Comparison of ENCODE assay signal across 19 cellular contexts in the genomic region with DNA sequence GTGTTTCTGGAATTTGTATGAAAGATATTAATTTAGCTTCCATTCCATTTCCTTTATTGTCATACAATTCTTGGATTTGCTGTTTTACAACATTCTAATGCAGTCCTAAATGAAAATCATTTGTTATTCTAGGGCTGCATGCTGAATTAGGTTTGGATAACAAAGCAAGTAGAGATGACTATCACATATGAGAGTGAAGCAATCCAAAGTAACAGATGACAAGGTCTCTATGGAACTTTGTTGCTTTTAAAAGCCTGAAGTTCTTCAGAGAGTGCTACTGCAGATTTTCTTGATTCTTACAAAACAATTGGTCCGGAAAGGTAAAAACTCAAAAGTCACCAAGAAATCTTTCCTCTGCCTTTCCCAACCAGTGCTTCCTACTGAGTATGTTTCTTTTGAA.
A peak's percentile ranks its signal among the peaks of the same experiment; 100 is the strongest.
DNase-seq lines count a peak whose midpoint lies in the region; ATAC-seq, FAIRE-seq and TF ChIP-seq lines count a peak whose summit lies in the region.
"Had no signal": no experiment of that assay in that cellular context is flagged by ENCODE, and none has a peak within 500 bp of the region (broad histone marks: within the 10 kb centered on the region; RNA-seq: fewer than 3 reads in every experiment).

No MANE protein-coding gene starts in this region.

- FAIRE-seq in GM18507 (lab: Jason Lieb, UNC) (peak; percentile 29), urothelium cell line (lab: Jason Lieb, UNC) (no peak)
- FAIRE-seq: H54 had no signal

- TF ChIP-seq CTCF in fibroblast of pulmonary artery (IDR thresholded peaks at IDR 0.05; ENCODE audit: low read length, missing control alignments) = no peak

- ATAC-seq in GM21717 (IDR thresholded peaks at IDR 0.05; ENCODE audit: unreplicated experiment) = no peak
- ATAC-seq in HG03159 (IDR thresholded peaks at IDR 0.05; ENCODE audit: unreplicated experiment) = no peak
- ATAC-seq: SK-N-SH treated with all-trans-retinoic acid at 6 μM for 48 hours had no signal

- DNase-seq in GM18507 (ENCODE audit: extremely low spot score, insufficient read length, low read depth) (no peak), amniotic epithelial cell (ENCODE audit: low read depth) (peak; percentile 8), fibroblast of pulmonary artery (ENCODE audit: low read depth) (peak; percentile 24), skeletal muscle cell (ENCODE audit: low read depth) (peak; percentile 15), urothelium cell line (ENCODE audit: low spot score) (no peak)
- DNase-seq in stimulated activated naive CD4-positive, alpha-beta T cell (lab: John Stamatoyannopoulos, UW) = no peak
- DNase-seq: BE2C; Calu3; CD4-positive, alpha-beta memory T cell; NCI-H1417 treated with DMSO at 0.1 percent for 48 hours; NCI-H2029 treated with DMSO at 0.1 percent for 48 hours; NCI-H2171 treated with DMSO at 0.1 percent for 48 hours; NCI-H446 treated with DMSO at 0.1 percent for 48 hours; NK-92 treated with Interleukin-12 subunit alpha and Interleukin-12 subunit beta, amount 100 ng/mL, for 24 hours; SHP77 treated with DMSO at 0.1 percent for 48 hours had no signal

- no peak overlapping the region for H3K4me3 ChIP-seq in fibroblast of pulmonary artery (replicated peaks; ENCODE audit: low read depth, low read length)
- H3K4me3 ChIP-seq in skeletal muscle cell (ENCODE audit: low read depth, low read length) = no peak overlapping the region

Comparison
In these comparisons a context has a peak if more than half of its experiments do, and no peak if none do; other contexts are left out.
1. DNase-seq: peak in amniotic epithelial cell (single experiment), fibroblast of pulmonary artery (single experiment) and skeletal muscle cell (single experiment); none in GM18507 (single experiment), stimulated activated naive CD4-positive, alpha-beta T cell (0 of 6) and urothelium cell line (single experiment).